In the genomic region with DNA sequence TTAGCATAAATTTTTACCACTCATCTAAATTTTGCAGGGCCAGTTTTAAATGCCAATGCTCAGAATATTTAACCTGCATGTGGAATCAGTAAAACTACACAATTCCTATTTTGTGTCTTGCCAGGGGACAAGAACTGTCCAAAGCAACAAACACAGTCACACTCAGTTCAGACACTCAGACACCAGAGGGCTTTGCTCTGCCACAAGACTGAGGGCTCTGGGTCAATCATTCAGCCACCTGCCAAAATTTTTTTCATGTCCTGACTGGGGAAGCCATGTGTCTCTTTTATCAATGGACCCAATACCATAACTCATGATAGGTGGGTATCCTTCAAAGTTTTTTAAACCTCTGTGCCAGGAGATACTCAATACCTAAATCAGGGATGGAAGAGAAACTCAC, we compare ENCODE assay signal across 19 cellular contexts.
DNase-seq lines count a peak whose midpoint lies in the region; ATAC-seq and TF ChIP-seq lines count a peak whose summit lies in the region.
"Had no signal": no experiment of that assay in that cellular context is flagged by ENCODE, and none has a peak within 500 bp of the region (broad histone marks: within the 10 kb centered on the region; RNA-seq: fewer than 3 reads in every experiment).

No MANE protein-coding gene starts in this region.

- TF ChIP-seq CTCF in GM12872 (IDR thresholded peaks at IDR 0.05; ENCODE audit: insufficient read depth, low read depth, low read length) (0 out of 3 replicates have a peak, but pooled peaks have one; percentile 21), OCI-LY3 (IDR thresholded peaks at IDR 0.05; ENCODE audit: low read depth, low read length) (peak; percentile 42), PC-9 (conservative IDR thresholded peaks at IDR 0.05) (no peak)

- no peaks in the 10 kb centered on the region for H3K9me2 ChIP-seq in PC-9 (ENCODE audit: insufficient read depth)

- H3K27ac Mint-ChIP-seq in effector memory CD8-positive, alpha-beta T cell, result no peak overlapping the region
- H3K27ac Mint-ChIP-seq in naive thymus-derived CD8-positive, alpha-beta T cell, result no peak overlapping the region
- H3K27ac Mint-ChIP-seq: activated naive CD8-positive, alpha-beta T cell treated with anti-CD3 and anti-CD28 coated beads for 36 hours; brain; CD4-positive, alpha-beta memory T cell; nephron had no signal

- no peaks in the 10 kb centered on the region for H3K27me3 Mint-ChIP-seq in effector memory CD8-positive, alpha-beta T cell
- no peaks in the 10 kb centered on the region for H3K27me3 Mint-ChIP-seq in naive thymus-derived CD8-positive, alpha-beta T cell
- H3K27me3 Mint-ChIP-seq: activated naive CD8-positive, alpha-beta T cell treated with anti-CD3 and anti-CD28 coated beads for 36 hours; brain; CD4-positive, alpha-beta memory T cell had no signal

- H3K4me2 ChIP-seq in OCI-LY3 (ENCODE audit: low read length) (no peak overlapping the region), PC-9 (no peak overlapping the region)
- H3K4me2 ChIP-seq: KMS-11 had no signal

- no peaks in the 10 kb centered on the region for H3K36me3 ChIP-seq in OCI-LY3 (replicated peaks; ENCODE audit: low read depth, low read length)
- H3K36me3 ChIP-seq in PC-9 (ENCODE audit: low read depth), result no peaks in the 10 kb centered on the region
- H3K36me3 ChIP-seq: SJSA1, stomach had no signal

- H3K27me3 ChIP-seq in OCI-LY3 (ENCODE audit: low read depth, low read length) (no peaks in the 10 kb centered on the region), PC-9 (ENCODE audit: insufficient read depth, low read depth) (no peaks in the 10 kb centered on the region)
- H3K27me3 ChIP-seq: SJSA1, stomach had no signal

- H3K4me1 Mint-ChIP-seq in effector memory CD8-positive, alpha-beta T cell (ENCODE audit: low read depth in 2 of 2), result no peaks in the 10 kb centered on the region
- peaks cover 0 to 2% (median 0%) of the 10 kb centered on the region in 4 donors for H3K4me1 Mint-ChIP-seq in naive thymus-derived CD8-positive, alpha-beta T cell
- H3K4me1 Mint-ChIP-seq: activated naive CD8-positive, alpha-beta T cell treated with anti-CD3 and anti-CD28 coated beads for 36 hours; brain; CD4-positive, alpha-beta memory T cell; nephron had no signal

- H3K9me3 ChIP-seq in OCI-LY3 (ENCODE audit: insufficient read depth, low read length) (no peaks in the 10 kb centered on the region), PC-9 (ENCODE audit: insufficient read depth, low read depth) (no peaks in the 10 kb centered on the region; the same call in 1 of the 2 replicates)
- H3K9me3 ChIP-seq: SJSA1, stomach had no signal

- H3K4me3 ChIP-seq in OCI-LY3 (ENCODE audit: low read length), result no peak overlapping the region
- H3K4me3 ChIP-seq in PC-9, result no peak overlapping the region
- H3K4me3 ChIP-seq: SJSA1, stomach had no signal

- intact Hi-C loops in PC-9 (cut with micrococcal nuclease; ENCODE audit: unreplicated experiment), result no loop called here

- DNase-seq in effector memory CD8-positive, alpha-beta T cell, result no peak
- DNase-seq in activated CD4-positive, alpha-beta T cell treated with anti-CD3 and anti-CD28 coated beads, Interleukin-2, amount 50 U/mL, for 4 hours, result no peak
- DNase-seq in PC-9, result no peak
- no peak for DNase-seq in naive thymus-derived CD8-positive, alpha-beta T cell
- DNase-seq: activated CD8-positive, alpha-beta memory T cell treated with anti-CD3 and anti-CD28 coated beads for 24 hours; activated naive CD8-positive, alpha-beta T cell treated with anti-CD3 and anti-CD28 coated beads for 36 hours; CD4-positive, alpha-beta memory T cell; DND-41; NCI-H1048; NCI-H526; stomach had no signal

- no peak overlapping the region for H3K9ac ChIP-seq in OCI-LY3 (ENCODE audit: low read length)
- H3K9ac ChIP-seq: KMS-11 had no signal

- H2AFZ ChIP-seq in OCI-LY3 (ENCODE audit: low read depth, low read length) (no peak overlapping the region), PC-9 (no peak overlapping the region)

- no peaks in the 10 kb centered on the region for H3K36me3 Mint-ChIP-seq in effector memory CD8-positive, alpha-beta T cell (ENCODE audit: insufficient read depth)
- no peaks in the 10 kb centered on the region for H3K36me3 Mint-ChIP-seq in naive thymus-derived CD8-positive, alpha-beta T cell
- H3K36me3 Mint-ChIP-seq: activated naive CD8-positive, alpha-beta T cell treated with anti-CD3 and anti-CD28 coated beads for 36 hours; brain; CD4-positive, alpha-beta memory T cell had no signal

- H3K4me3 Mint-ChIP-seq in effector memory CD8-positive, alpha-beta T cell, result no peak overlapping the region
- H3K4me3 Mint-ChIP-seq in naive thymus-derived CD8-positive, alpha-beta T cell, result no peak overlapping the region
- H3K4me3 Mint-ChIP-seq: activated naive CD8-positive, alpha-beta T cell treated with anti-CD3 and anti-CD28 coated beads for 36 hours; brain; CD4-positive, alpha-beta memory T cell; nephron had no signal

- CTCF ChIA-PET in PC-9 (lab: Charles Lee), result no interaction called here

- no peaks in the 10 kb centered on the region for H3F3A ChIP-seq in PC-9 (ENCODE audit: insufficient read depth, low read depth)

- no TSS peak for BruUV-seq in PC-9 (replicated peaks; lab: Mats Ljungman, UMichigan)

- H3K79me2 ChIP-seq in OCI-LY3 (ENCODE audit: low read length), result no peaks in the 10 kb centered on the region
- no peaks in the 10 kb centered on the region for H3K79me2 ChIP-seq in PC-9 (ENCODE audit: low read depth)

- peaks cover 6 to 9% of the 10 kb centered on the region in 2 donors for H3K9me3 Mint-ChIP-seq in effector memory CD8-positive, alpha-beta T cell
- peaks cover 0 to 20% (median 6%) of the 10 kb centered on the region in 9 donors for H3K9me3 Mint-ChIP-seq in naive thymus-derived CD8-positive, alpha-beta T cell
- H3K9me3 Mint-ChIP-seq: nephron had no signal

- no peaks in the 10 kb centered on the region for H4K20me1 ChIP-seq in OCI-LY3 (ENCODE audit: insufficient read depth, low read length)
- H4K20me1 ChIP-seq in PC-9 (ENCODE audit: insufficient read depth), result no peaks in the 10 kb centered on the region

- H3K27ac ChIP-seq in OCI-LY3 (ENCODE audit: low read length), result no peak overlapping the region
- H3K27ac ChIP-seq in PC-9, result no peak overlapping the region
- H3K27ac ChIP-seq: KMS-11, SJSA1, stomach had no signal

- peak; percentile 54 for ATAC-seq in GM19351 (IDR thresholded peaks at IDR 0.05; ENCODE audit: unreplicated experiment)
- peak; percentile 56 for ATAC-seq in HG02870 (IDR thresholded peaks at IDR 0.05; ENCODE audit: unreplicated experiment)
- ATAC-seq in effector memory CD8-positive, alpha-beta T cell (replicated peaks), result no peak
- ATAC-seq in naive thymus-derived CD8-positive, alpha-beta T cell, result no peak

- POLR2A ChIA-PET in PC-9 (lab: Charles Lee; ENCODE audit: unreplicated experiment), result no interaction called here
- POLR2A ChIA-PET in naive thymus-derived CD8-positive, alpha-beta T cell (lab: Charles Lee), result no interaction called here

- no peaks in the 10 kb centered on the region; the same call in 1 of the 2 replicates for H3K4me1 ChIP-seq in OCI-LY3 (ENCODE audit: low read length)
- no peaks in the 10 kb centered on the region for H3K4me1 ChIP-seq in PC-9 (replicated peaks; ENCODE audit: insufficient read depth)
- H3K4me1 ChIP-seq: SJSA1, stomach had no signal

Comparison
In these comparisons a context has a peak if more than half of its experiments do, and no peak if none do; other contexts are left out.
1. ATAC-seq: peak in GM19351 (single experiment) and HG02870 (single experiment); none in effector memory CD8-positive, alpha-beta T cell (single experiment) and naive thymus-derived CD8-positive, alpha-beta T cell (0 of 2).